Comparison of ENCODE assay signal across 9 cellular contexts in the genomic region with DNA sequence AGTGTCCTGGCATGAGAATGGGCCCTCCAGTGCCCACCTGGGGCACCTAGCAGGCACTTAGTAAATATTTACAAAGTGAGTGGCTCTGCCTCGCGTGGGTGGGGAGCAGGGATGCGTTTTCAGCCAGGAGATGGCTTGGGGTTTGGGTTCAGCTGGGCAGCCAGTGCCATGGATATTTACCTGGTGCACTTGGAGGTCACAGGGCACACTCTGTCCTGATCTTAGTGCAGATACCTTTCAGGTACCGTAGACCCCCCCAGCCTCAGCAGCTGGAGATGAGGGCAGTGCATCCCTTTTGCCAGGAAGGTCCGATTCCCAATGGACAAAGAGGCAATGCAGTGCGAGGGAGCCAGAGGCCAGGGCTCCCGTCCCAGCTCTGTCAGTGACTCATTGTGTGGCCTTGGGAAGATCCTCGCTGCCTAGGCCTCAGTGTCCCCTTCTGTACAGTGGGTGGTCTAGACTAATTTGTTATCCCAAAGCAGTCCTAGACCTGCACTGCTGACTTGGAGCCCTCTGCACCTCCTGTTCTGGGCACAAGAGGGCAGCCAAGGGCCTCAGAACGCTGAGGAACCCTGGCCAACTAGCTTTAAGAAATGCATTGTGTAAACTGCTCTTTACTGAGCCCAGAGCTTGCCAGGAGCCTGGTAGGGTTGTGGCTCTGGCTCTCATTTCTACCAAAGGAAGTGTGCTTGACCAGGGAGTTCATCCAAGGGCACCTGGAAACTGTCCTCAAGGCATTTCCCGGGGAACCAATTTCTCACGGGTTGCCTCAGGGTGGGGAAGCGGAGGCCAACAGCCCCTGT. TPM values are rescaled to one million over a fixed set of nuclear protein-coding genes. Genes with fewer than 3 reads are reported as not detected.
A peak's percentile ranks its signal among the peaks of the same experiment; 100 is the strongest.
DNase-seq lines count a peak whose midpoint lies in the region; ATAC-seq and TF ChIP-seq lines count a peak whose summit lies in the region.
"Had no signal": no experiment of that assay in that cellular context is flagged by ENCODE, and none has a peak within 500 bp of the region (broad histone marks: within the 10 kb centered on the region; RNA-seq: fewer than 3 reads in every experiment).

No MANE protein-coding gene starts in this region.

- intact Hi-C loops in activated CD8-positive, alpha-beta T cell treated with anti-CD3 and anti-CD28 coated beads for 36 hours (cut with micrococcal nuclease), result loop anchor here (1.0 kb wide), 1 partner anchor 152 kb away; no protein-coding TSS in a partner anchor

- peak; percentile 77 for ATAC-seq in HG03103 (IDR thresholded peaks at IDR 0.05; ENCODE audit: low read depth, unreplicated experiment)
- peak; percentile 98 for ATAC-seq in activated CD8-positive, alpha-beta T cell treated with anti-CD3 and anti-CD28 coated beads for 36 hours
- peak; percentile 92 for ATAC-seq in memory B cell (ENCODE audit: low read depth)

- no peaks in the 10 kb centered on the region for H3K27me3 Mint-ChIP-seq in activated CD8-positive, alpha-beta T cell treated with anti-CD3 and anti-CD28 coated beads for 36 hours
- peaks cover 3% of the 10 kb centered on the region for H3K27me3 Mint-ChIP-seq in memory B cell
- H3K27me3 Mint-ChIP-seq: stimulated activated naive CD8-positive, alpha-beta T cell treated with anti-CD3 and anti-CD28 coated beads, Interleukin-15, Interleukin-2, amounts not matched to agents 100 ng/mL and 50 ng/mL, for 24 hours had no signal

- peaks cover 3% of the 10 kb centered on the region for H3K4me1 Mint-ChIP-seq in activated CD8-positive, alpha-beta T cell treated with anti-CD3 and anti-CD28 coated beads for 36 hours (ENCODE audit: low read depth)
- peaks cover 3% of the 10 kb centered on the region for H3K4me1 Mint-ChIP-seq in memory B cell

- no peak overlapping the region for H3K4me3 Mint-ChIP-seq in activated CD8-positive, alpha-beta T cell treated with anti-CD3 and anti-CD28 coated beads for 36 hours
- no peak overlapping the region for H3K4me3 Mint-ChIP-seq in memory B cell
- H3K4me3 Mint-ChIP-seq: stimulated activated naive CD8-positive, alpha-beta T cell treated with anti-CD3 and anti-CD28 coated beads, Interleukin-15, Interleukin-2, amounts not matched to agents 100 ng/mL and 50 ng/mL, for 24 hours had no signal

- no peaks in the 10 kb centered on the region for H3K9me3 Mint-ChIP-seq in activated CD8-positive, alpha-beta T cell treated with anti-CD3 and anti-CD28 coated beads for 36 hours
- no peaks in the 10 kb centered on the region for H3K9me3 Mint-ChIP-seq in memory B cell
- H3K9me3 Mint-ChIP-seq: stimulated activated naive CD8-positive, alpha-beta T cell treated with anti-CD3 and anti-CD28 coated beads, Interleukin-15, Interleukin-2, amounts not matched to agents 100 ng/mL and 50 ng/mL, for 24 hours had no signal

- H3K36me3 Mint-ChIP-seq in activated CD8-positive, alpha-beta T cell treated with anti-CD3 and anti-CD28 coated beads for 36 hours (ENCODE audit: low read depth), result no peaks in the 10 kb centered on the region
- peaks cover 2% of the 10 kb centered on the region for H3K36me3 Mint-ChIP-seq in memory B cell

- peak; percentile 95 for TF ChIP-seq CTCF in activated CD8-positive, alpha-beta T cell treated with anti-CD3 and anti-CD28 coated beads for 36 hours (IDR thresholded peaks at IDR 0.05)

- CTCF ChIA-PET in activated CD8-positive, alpha-beta T cell treated with anti-CD3 and anti-CD28 coated beads for 36 hours (lab: Charles Lee), result interaction anchor here (0.6 to 8.4 kb wide), 40 partner anchors 10 to 404 kb away, joined by 3 to 349 read pairs (median 4); no protein-coding TSS in a partner anchor

- no peak overlapping the region for H3K27ac Mint-ChIP-seq in activated CD8-positive, alpha-beta T cell treated with anti-CD3 and anti-CD28 coated beads for 36 hours
- H3K27ac Mint-ChIP-seq in memory B cell, result no peak overlapping the region
- H3K27ac Mint-ChIP-seq: stimulated activated naive CD8-positive, alpha-beta T cell treated with anti-CD3 and anti-CD28 coated beads, Interleukin-15, Interleukin-2, amounts not matched to agents 100 ng/mL and 50 ng/mL, for 24 hours had no signal

- POLR2A ChIA-PET in activated CD8-positive, alpha-beta T cell treated with anti-CD3 and anti-CD28 coated beads for 36 hours (lab: Charles Lee), result interaction anchor here (0.8 to 1.8 kb wide), 2 partner anchors 152 to 389 kb away, joined by 3 to 5 read pairs; no protein-coding TSS in a partner anchor

- DNase-seq in NCI-H1417 (lab: John Stamatoyannopoulos, UW), result peak; percentile 42 to 76 (median 48)
- DNase-seq in NCI-H1417 treated with DMSO at 0.1 percent for 48 hours (lab: John Stamatoyannopoulos, UW), result no peak
- DNase-seq in NCI-H526 treated with DMSO at 0.1 percent for 48 hours (lab: John Stamatoyannopoulos, UW), result peak; percentile 33
- peak; percentile 85 for DNase-seq in activated CD8-positive, alpha-beta T cell treated with anti-CD3 and anti-CD28 coated beads for 36 hours
- peak; percentile 84 for DNase-seq in ecto neural progenitor cell (ENCODE audit: low spot score)
- DNase-seq in memory B cell (ENCODE audit: low spot score in 2 of 2), result peak; percentile 59 to 70
- peak; percentile 22 to 25 for DNase-seq in stimulated activated CD8-positive, alpha-beta memory T cell treated with anti-CD3 and anti-CD28 coated beads, Interleukin-15, amount 100 ng/mL, for 4 hours (ENCODE audit: low read depth in 2 of 2)

RNA-seq across cellular contexts. Expression of gene HDAC11, which starts 16.0 kb away (rescaled TPM):
- total RNA-seq in activated CD8-positive, alpha-beta T cell treated with anti-CD3 and anti-CD28 coated beads for 36 hours, result 1 to 10 TPM; 1.8 to 2.0 TPM

RNA-seq across cellular contexts. Expression of gene FBLN2, which starts 52.8 kb away (rescaled TPM):
- total RNA-seq in activated CD8-positive, alpha-beta T cell treated with anti-CD3 and anti-CD28 coated beads for 36 hours, result 10 to 100 TPM in 1 of 2 experiments, 1 to 10 TPM in 1; 8.4 to 13.7 TPM
